Comparison of ENCODE assay signal across 18 cellular contexts in the genomic region with DNA sequence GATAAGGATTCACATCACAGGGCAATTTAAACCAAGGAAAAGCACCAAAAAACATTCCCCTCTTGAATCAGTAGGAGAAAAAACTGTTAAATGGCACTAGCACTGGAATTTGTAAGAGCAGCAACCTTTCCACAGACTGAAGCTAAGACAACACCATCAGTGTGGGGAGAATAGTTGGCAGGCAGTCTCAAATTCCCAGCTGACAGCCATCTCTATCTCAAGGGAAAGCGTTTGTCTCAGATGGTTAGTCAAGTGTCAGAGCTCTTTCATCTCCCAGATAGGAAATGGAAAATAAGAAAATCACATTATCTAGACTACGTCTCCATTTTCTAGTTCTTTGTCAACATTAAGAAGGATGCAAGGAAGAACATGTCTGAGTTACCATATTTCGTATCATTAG.
DNase-seq lines count a peak whose midpoint lies in the region; ATAC-seq and TF ChIP-seq lines count a peak whose summit lies in the region.
"Had no signal": no experiment of that assay in that cellular context is flagged by ENCODE, and none has a peak within 500 bp of the region (broad histone marks: within the 10 kb centered on the region; RNA-seq: fewer than 3 reads in every experiment).

No MANE protein-coding gene starts in this region.

- no peaks in the 10 kb centered on the region for H3K36me3 ChIP-seq in BLaER1
- H3K36me3 ChIP-seq in kidney epithelial cell (ENCODE audit: control insufficient read depth, insufficient read depth, low read length), result no peaks in the 10 kb centered on the region
- no peaks in the 10 kb centered on the region for H3K36me3 ChIP-seq in neural progenitor cell

- TF ChIP-seq CTCF in kidney epithelial cell (IDR thresholded peaks at IDR 0.05; ENCODE audit: insufficient read depth, low read length, poor library complexity, severe bottlenecking), result no peak
- TF ChIP-seq CTCF in neural progenitor cell (IDR thresholded peaks at IDR 0.05), result no peak
- no peak for TF ChIP-seq CTCF in Calu3 (IDR thresholded peaks at IDR 0.05; ENCODE audit: unreplicated experiment)

- H4K20me1 ChIP-seq in BLaER1 (no peaks in the 10 kb centered on the region), neural progenitor cell (ENCODE audit: low read depth) (no peaks in the 10 kb centered on the region)

- H3K27me3 ChIP-seq in BLaER1 (no peaks in the 10 kb centered on the region), kidney epithelial cell (ENCODE audit: control insufficient read depth, insufficient read depth, low read length) (no peaks in the 10 kb centered on the region), neural progenitor cell (no peaks in the 10 kb centered on the region)

- H3K36me3 Mint-ChIP-seq in neural progenitor cell, result no peaks in the 10 kb centered on the region
- H3K36me3 Mint-ChIP-seq in Calu3 (ENCODE audit: insufficient read depth, unreplicated experiment), result peaks cover 6% of the 10 kb centered on the region
- no peaks in the 10 kb centered on the region for H3K36me3 Mint-ChIP-seq in activated naive CD8-positive, alpha-beta T cell treated with anti-CD3 and anti-CD28 coated beads for 36 hours
- H3K36me3 Mint-ChIP-seq: CD8-positive, alpha-beta T cell had no signal

- H3K79me2 ChIP-seq in neural progenitor cell (ENCODE audit: low read depth), result no peaks in the 10 kb centered on the region

- H3K9me3 Mint-ChIP-seq in neural progenitor cell, result peaks cover 5% of the 10 kb centered on the region
- H3K9me3 Mint-ChIP-seq in Calu3 (ENCODE audit: low read depth, unreplicated experiment), result peaks cover 3% of the 10 kb centered on the region
- no peaks in the 10 kb centered on the region for H3K9me3 Mint-ChIP-seq in activated naive CD8-positive, alpha-beta T cell treated with anti-CD3 and anti-CD28 coated beads for 36 hours
- H3K9me3 Mint-ChIP-seq: CD8-positive, alpha-beta T cell had no signal

- H3K9me3 ChIP-seq in BLaER1, result peaks cover 10% of the 10 kb centered on the region; the same call in 1 of the 2 replicates
- no peaks in the 10 kb centered on the region for H3K9me3 ChIP-seq in neural progenitor cell (ENCODE audit: low read depth)

- DNase-seq in NCI-H2171 (lab: John Stamatoyannopoulos, UW) (peak; percentile 4), kidney epithelial cell (ENCODE audit: low read depth) (peak; percentile 10), neural progenitor cell (ENCODE audit: low spot score) (no peak), Calu3 (no peak), hypothalamus (lab: John Stamatoyannopoulos, UW) (no peak)
- no peak for DNase-seq in activated naive CD8-positive, alpha-beta T cell treated with anti-CD3 and anti-CD28 coated beads for 36 hours
- DNase-seq: C1 segment of cervical spinal cord; CD8-positive, alpha-beta T cell; DMS53; Karpas-422; MV-4-11; NCI-H1105 treated with DMSO at 0.1 percent for 48 hours; NCI-H2081; NCI-H510A treated with DMSO at 0.1 percent for 48 hours; NCI-H774 had no signal

- H3K9ac ChIP-seq in BLaER1, result no peak overlapping the region
- H3K9ac ChIP-seq in neural progenitor cell, result no peak overlapping the region

- H2AFZ ChIP-seq in neural progenitor cell (replicated peaks), result peak overlapping the region; percentile 43

- ATAC-seq in HG03045 (IDR thresholded peaks at IDR 0.05; ENCODE audit: unreplicated experiment), result no peak
- ATAC-seq: CD8-positive, alpha-beta T cell; Right ventricle myocardium inferior had no signal

- H3F3A ChIP-seq in neural progenitor cell (ENCODE audit: low read depth), result no peaks in the 10 kb centered on the region

- H3K4me1 ChIP-seq in BLaER1 (peaks cover 75% of the 10 kb centered on the region), neural progenitor cell (no peaks in the 10 kb centered on the region)

- H3K27me3 Mint-ChIP-seq in neural progenitor cell (ENCODE audit: insufficient read depth, low read depth), result peaks cover 2% of the 10 kb centered on the region
- H3K27me3 Mint-ChIP-seq in Calu3 (ENCODE audit: unreplicated experiment), result no peaks in the 10 kb centered on the region
- peaks cover 8% of the 10 kb centered on the region for H3K27me3 Mint-ChIP-seq in activated naive CD8-positive, alpha-beta T cell treated with anti-CD3 and anti-CD28 coated beads for 36 hours

- H3K4me2 ChIP-seq in BLaER1 (peak overlapping the region; percentile 73), neural progenitor cell (no peak overlapping the region)

- peaks cover 19% of the 10 kb centered on the region for H3K4me1 Mint-ChIP-seq in neural progenitor cell
- peaks cover 26% of the 10 kb centered on the region for H3K4me1 Mint-ChIP-seq in Calu3 (ENCODE audit: low read depth, unreplicated experiment)
- H3K4me1 Mint-ChIP-seq in activated naive CD8-positive, alpha-beta T cell treated with anti-CD3 and anti-CD28 coated beads for 36 hours, result peaks cover 6% of the 10 kb centered on the region

- no TSS peak for BruUV-seq in Calu3 (replicated peaks; lab: Mats Ljungman, UMichigan)

- H3K4me3 Mint-ChIP-seq in neural progenitor cell (no peak overlapping the region), Calu3 (ENCODE audit: low read depth, unreplicated experiment) (no peak overlapping the region)
- H3K4me3 Mint-ChIP-seq in activated naive CD8-positive, alpha-beta T cell treated with anti-CD3 and anti-CD28 coated beads for 36 hours, result no peak overlapping the region
- H3K4me3 Mint-ChIP-seq: CD8-positive, alpha-beta T cell had no signal

- CTCF ChIA-PET in Calu3 (lab: Charles Lee), result no interaction called here

- intact Hi-C loops in Calu3 (cut with micrococcal nuclease; ENCODE audit: unreplicated experiment), result no loop called here

- H3K27ac ChIP-seq in BLaER1, result peak overlapping the region; percentile 67
- H3K27ac ChIP-seq in neural progenitor cell, result no peak overlapping the region

- H3K4me3 ChIP-seq in BLaER1 (peak overlapping the region; percentile 22; the same call in 1 of the 2 replicates), kidney epithelial cell (ENCODE audit: low read depth, low read length) (no peak overlapping the region), neural progenitor cell (no peak overlapping the region)

- peak overlapping the region; percentile 31 for H3K27ac Mint-ChIP-seq in neural progenitor cell
- no peak overlapping the region for H3K27ac Mint-ChIP-seq in Calu3 (ENCODE audit: unreplicated experiment)
- no peak overlapping the region for H3K27ac Mint-ChIP-seq in activated naive CD8-positive, alpha-beta T cell treated with anti-CD3 and anti-CD28 coated beads for 36 hours
- H3K27ac Mint-ChIP-seq: CD8-positive, alpha-beta T cell had no signal

Comparison
In these comparisons a context has a peak if more than half of its experiments do, and no peak if none do; other contexts are left out.
1. DNase-seq: peak in NCI-H2171 (single experiment) and kidney epithelial cell (single experiment); none in neural progenitor cell (single experiment), Calu3 (single experiment), hypothalamus (0 of 51) and activated naive CD8-positive, alpha-beta T cell treated with anti-CD3 and anti-CD28 coated beads for 36 hours (single experiment).